ENCODE assay signal across 17 cellular contexts in genomic region chr16:65278874-65279273, GRCh38.
A peak's percentile ranks its signal among the peaks of the same experiment; 100 is the strongest.
DNase-seq lines count a peak whose midpoint lies in the region; ATAC-seq and TF ChIP-seq lines count a peak whose summit lies in the region.
"Had no signal": no experiment of that assay in that cellular context is flagged by ENCODE, and none has a peak within 500 bp of the region (broad histone marks: within the 10 kb centered on the region; RNA-seq: fewer than 3 reads in every experiment).

No MANE protein-coding gene starts in this region.

- no peak for TF ChIP-seq POLR2A in breast epithelium (IDR thresholded peaks at IDR 0.05)

- H4K5ac ChIP-seq in mesendoderm (ENCODE audit: low read length), result no peak overlapping the region

- H3K9me3 ChIP-seq in breast epithelium, result no peaks in the 10 kb centered on the region
- H3K9me3 ChIP-seq in PC-3 (ENCODE audit: low read length), result no peaks in the 10 kb centered on the region
- H3K9me3 ChIP-seq in ascending aorta, result no peaks in the 10 kb centered on the region
- H3K9me3 ChIP-seq: Caco-2, HAP-1 had no signal

- H3K23ac ChIP-seq in mesendoderm (ENCODE audit: low read length), result no peak overlapping the region

- BruUV-seq in MCF 10A (replicated peaks; lab: Mats Ljungman, UMichigan) (no TSS peak), PC-3 (replicated peaks; lab: Mats Ljungman, UMichigan) (no TSS peak)

- H4K20me1 ChIP-seq in PC-3 (ENCODE audit: low read length), result no peaks in the 10 kb centered on the region

- H4K8ac ChIP-seq in mesendoderm (ENCODE audit: low read depth, low read length), result no peak overlapping the region

- no peak overlapping the region for H2BK5ac ChIP-seq in mesendoderm (ENCODE audit: low read length)

- no peak overlapping the region for H3K9ac ChIP-seq in PC-3 (ENCODE audit: low read length)
- no peak overlapping the region for H3K9ac ChIP-seq in mesendoderm (ENCODE audit: low read length)
- H3K9ac ChIP-seq: GM23248 had no signal

- no peaks in the 10 kb centered on the region for H3K9me2 ChIP-seq in PC-3 (replicated peaks; ENCODE audit: low read length)

- H3K9me3 Mint-ChIP-seq in MCF 10A (ENCODE audit: unreplicated experiment), result peaks cover 40% of the 10 kb centered on the region
- H3K9me3 Mint-ChIP-seq: CD8-positive, alpha-beta T cell; HFFc6 had no signal

- H2AFZ ChIP-seq in PC-3 (ENCODE audit: low read length), result no peak overlapping the region
- H2AFZ ChIP-seq: GM23248 had no signal

- H3K27me3 ChIP-seq in breast epithelium, result no peaks in the 10 kb centered on the region
- H3K27me3 ChIP-seq in PC-3 (ENCODE audit: low read length), result no peaks in the 10 kb centered on the region
- no peaks in the 10 kb centered on the region for H3K27me3 ChIP-seq in mesendoderm (ENCODE audit: insufficient read depth, low read length, poor library complexity)
- no peaks in the 10 kb centered on the region for H3K27me3 ChIP-seq in ascending aorta

- H3K27ac Mint-ChIP-seq in MCF 10A (ENCODE audit: low read depth, unreplicated experiment), result no peak overlapping the region
- H3K27ac Mint-ChIP-seq: CD8-positive, alpha-beta T cell; HFFc6 had no signal

- no peak overlapping the region for H3K4me3 Mint-ChIP-seq in MCF 10A (ENCODE audit: unreplicated experiment)
- H3K4me3 Mint-ChIP-seq: CD8-positive, alpha-beta T cell; HFFc6 had no signal

- no peaks in the 10 kb centered on the region for H3K79me1 ChIP-seq in mesendoderm (ENCODE audit: low read length)

- CTCF ChIA-PET in MCF 10A (lab: Yijun Ruan, JAX), result no interaction called here
- CTCF ChIA-PET in PC-3 (lab: Charles Lee), result no interaction called here

- H3K79me2 ChIP-seq in PC-3 (ENCODE audit: low read length) (no peaks in the 10 kb centered on the region), mesendoderm (ENCODE audit: control insufficient read depth, insufficient read depth, low read length) (no peaks in the 10 kb centered on the region)

- H3K4me1 ChIP-seq in breast epithelium (no peaks in the 10 kb centered on the region), PC-3 (ENCODE audit: insufficient read depth, low read length) (peaks cover 23% of the 10 kb centered on the region), mesendoderm (ENCODE audit: control insufficient read depth, low read depth, low read length) (peaks cover 19% of the 10 kb centered on the region), ascending aorta (no peaks in the 10 kb centered on the region)
- H3K4me1 ChIP-seq: Caco-2, HAP-1 had no signal

- TF ChIP-seq CTCF in MCF 10A (IDR thresholded peaks at IDR 0.05; ENCODE audit: unreplicated experiment), result no peak
- TF ChIP-seq CTCF in breast epithelium (IDR thresholded peaks at IDR 0.05), result no peak
- TF ChIP-seq CTCF in PC-3 (conservative IDR thresholded peaks at IDR 0.05; ENCODE audit: low read depth, low read length), result no peak
- TF ChIP-seq CTCF in ascending aorta (IDR thresholded peaks at IDR 0.05), result no peak

- peak overlapping the region; percentile 88 for H2AK5ac ChIP-seq in mesendoderm (ENCODE audit: low read length)

- H3K36me3 Mint-ChIP-seq in MCF 10A (ENCODE audit: insufficient read depth, unreplicated experiment), result no peaks in the 10 kb centered on the region
- H3K36me3 Mint-ChIP-seq: CD8-positive, alpha-beta T cell had no signal

- no peak overlapping the region for H2BK15ac ChIP-seq in mesendoderm (replicated peaks; ENCODE audit: low read depth)

- H3K18ac ChIP-seq in mesendoderm (ENCODE audit: low read length), result no peak overlapping the region

- H3K36me3 ChIP-seq in breast epithelium, result no peaks in the 10 kb centered on the region
- H3K36me3 ChIP-seq in PC-3 (ENCODE audit: low read depth, low read length), result no peaks in the 10 kb centered on the region
- no peaks in the 10 kb centered on the region for H3K36me3 ChIP-seq in mesendoderm (ENCODE audit: control insufficient read depth, insufficient read depth, low read length)
- H3K36me3 ChIP-seq in ascending aorta, result no peaks in the 10 kb centered on the region
- H3K36me3 ChIP-seq: HAP-1 had no signal

- no peak overlapping the region for H2BK120ac ChIP-seq in mesendoderm (ENCODE audit: low read depth, low read length)

- POLR2A ChIA-PET in MCF 10A (lab: Yijun Ruan, JAX), result no interaction called here
- POLR2A ChIA-PET in PC-3 (lab: Charles Lee; ENCODE audit: unreplicated experiment), result no interaction called here

- H3K27me3 Mint-ChIP-seq in MCF 10A (ENCODE audit: insufficient read depth, unreplicated experiment), result no peaks in the 10 kb centered on the region

- no peaks in the 10 kb centered on the region for H3F3A ChIP-seq in PC-3 (ENCODE audit: low read length, unreplicated experiment)

- no peak overlapping the region for H3K27ac ChIP-seq in breast epithelium
- H3K27ac ChIP-seq in PC-3 (ENCODE audit: low read length), result peak overlapping the region; percentile 42
- no peak overlapping the region for H3K27ac ChIP-seq in mesendoderm (ENCODE audit: low read depth, low read length)
- H3K27ac ChIP-seq in ascending aorta, result no peak overlapping the region
- H3K27ac ChIP-seq: GM23248 had no signal

- no peak for ATAC-seq in PC-3
- no peak for ATAC-seq in GM18502 (IDR thresholded peaks at IDR 0.05; ENCODE audit: poor library complexity, unreplicated experiment)
- ATAC-seq: CD8-positive, alpha-beta T cell had no signal

- DNase-seq in MCF 10A (ENCODE audit: unreplicated experiment) (peak; percentile 4), breast epithelium (ENCODE audit: low spot score in 2 of 2) (no peak), NCI-H1694 (lab: John Stamatoyannopoulos, UW) (peak; percentile 48), PC-3 (peak; percentile 53), mesendoderm (no peak), NCI-H1105 treated with DMSO at 0.1 percent for 48 hours (lab: John Stamatoyannopoulos, UW) (no peak), ascending aorta (ENCODE audit: low spot score in 2 of 2) (no peak)
- DNase-seq: C1 segment of cervical spinal cord; Caco-2; CD8-positive, alpha-beta T cell; DMS53; DMS79 treated with DMSO at 0.1 percent for 48 hours; GF-D8; GM23248; HFFc6 had no signal

- no peak overlapping the region for H3K4me2 ChIP-seq in PC-3 (ENCODE audit: low read length)
- H3K4me2 ChIP-seq in mesendoderm (ENCODE audit: low read length), result no peak overlapping the region

- no peak overlapping the region for H3K56ac ChIP-seq in mesendoderm (ENCODE audit: low read length)

- H3K4me3 ChIP-seq in breast epithelium (no peak overlapping the region), PC-3 (ENCODE audit: low read length) (no peak overlapping the region), mesendoderm (ENCODE audit: low read length) (no peak overlapping the region), ascending aorta (no peak overlapping the region)
- H3K4me3 ChIP-seq: GM23248, HAP-1 had no signal

- WGBS in mesendoderm (ENCODE audit: extremely low coverage, insufficient coverage, low lambda C conversion rate), result no CpG with 5 or more reads among the region's 6 CpGs

- intact Hi-C loops in MCF 10A (cut with micrococcal nuclease), result no loop called here
- intact Hi-C loops in breast epithelium (cut with DNase I; ENCODE audit: low total_unique reads), result no loop called here
- intact Hi-C loops in PC-3 (cut with micrococcal nuclease), result loop anchor here (2.0 to 10.0 kb wide), 2 partner anchors 380 to 726 kb away; no protein-coding TSS in a partner anchor
- intact Hi-C loops in ascending aorta (cut with DNase I), result no loop called here

- H3K4me1 Mint-ChIP-seq in MCF 10A (ENCODE audit: insufficient read depth, unreplicated experiment), result no peaks in the 10 kb centered on the region

- no peak overlapping the region for H3K4ac ChIP-seq in mesendoderm (ENCODE audit: low read depth, low read length)

Comparison
In these comparisons a context has a peak if more than half of its experiments do, and no peak if none do; other contexts are left out.
1. DNase-seq: peak in MCF 10A (single experiment), NCI-H1694 (single experiment) and PC-3 (single experiment); none in breast epithelium (0 of 2), mesendoderm (single experiment), NCI-H1105 treated with DMSO at 0.1 percent for 48 hours (single experiment) and ascending aorta (0 of 2).